In the genomic region with DNA sequence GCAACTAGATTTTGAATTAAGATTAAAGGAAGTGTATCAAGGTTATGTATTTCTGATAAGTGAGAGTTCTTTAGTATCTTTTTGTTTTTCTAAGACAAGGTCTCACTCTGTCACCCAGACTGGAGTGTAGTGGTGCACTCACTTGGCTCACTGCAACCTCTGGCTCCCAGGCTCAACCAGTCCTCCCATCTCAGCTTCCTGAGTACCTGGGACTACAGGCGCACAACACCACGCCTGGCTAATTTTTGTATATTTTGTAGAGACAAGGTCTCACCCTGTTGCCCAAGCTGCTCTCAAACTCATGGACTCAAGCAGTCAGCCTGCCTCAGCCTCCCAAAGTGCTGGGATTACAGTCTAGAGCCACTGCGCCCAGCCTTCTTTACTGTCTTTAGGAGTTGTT, we compare ENCODE assay signal across 20 cellular contexts.
"Had no signal": no experiment of that assay in that cellular context is flagged by ENCODE, and none has a peak within 500 bp of the region (broad histone marks: within the 10 kb centered on the region; RNA-seq: fewer than 3 reads in every experiment).

No MANE protein-coding gene starts in this region.

- H3K27me3 Mint-ChIP-seq: activated CD4-positive, alpha-beta T cell treated with anti-CD3 and anti-CD28 coated beads for 36 hours had no signal

- DNase-seq: activated CD4-positive, alpha-beta T cell treated with anti-CD3 and anti-CD28 coated beads for 36 hours; activated CD4-positive, alpha-beta T cell treated with anti-CD3 and anti-CD28 coated beads, Interleukin-2, amount 50 U/mL, for 48 hours; activated CD8-positive, alpha-beta memory T cell treated with anti-CD3 and anti-CD28 coated beads, Interleukin-2, amount 50 U/mL, for 48 hours; activated naive CD4-positive, alpha-beta T cell; cerebellar nuclear complex; cortex of kidney; effector CD4-positive, alpha-beta T cell; heart left ventricle; kidney; left lung; stimulated activated CD4-positive, alpha-beta T cell treated with anti-CD3 and anti-CD28 coated beads, Interleukin-12 subunit alpha, Interleukin-12 subunit beta, amount 100 ng/mL, for 4 hours; stimulated activated CD4-positive, alpha-beta T cell treated with anti-CD3 and anti-CD28 coated beads, Interleukin-1b, Interleukin-23, amount 100 ng/mL, for 48 hours; stimulated activated CD8-positive, alpha-beta memory T cell treated with anti-CD3 and anti-CD28 coated beads, Interleukin-4, amount 100 ng/mL, for 48 hours; stimulated activated naive CD8-positive, alpha-beta T cell treated with anti-CD3 and anti-CD28 coated beads, Interleukin-15, Interleukin-2, amounts not matched to agents 100 U/mL and 50 U/mL, for 24 hours; trophoblast cell had no signal

- H3K9me3 ChIP-seq: gastroesophageal sphincter, heart left ventricle, left lung, prostate gland, right atrium auricular region, suprapubic skin had no signal

- ATAC-seq: activated CD4-positive, alpha-beta T cell treated with anti-CD3 and anti-CD28 coated beads for 36 hours; esophagus mucosa; gastroesophageal sphincter; heart left ventricle; left lung; stimulated activated naive CD8-positive, alpha-beta T cell treated with anti-CD3 and anti-CD28 coated beads, Interleukin-15, Interleukin-2, amounts not matched to agents 100 U/mL and 50 U/mL, for 24 hours had no signal

- H3K4me1 ChIP-seq: gastroesophageal sphincter, heart left ventricle, left lung, prostate gland, right atrium auricular region, suprapubic skin had no signal

- H3K4me3 Mint-ChIP-seq: activated CD4-positive, alpha-beta T cell treated with anti-CD3 and anti-CD28 coated beads for 36 hours had no signal

- H3K4me3 ChIP-seq: gastroesophageal sphincter, heart left ventricle, left lung, prostate gland, right atrium auricular region, suprapubic skin had no signal

- H3K27ac ChIP-seq: gastroesophageal sphincter, heart left ventricle, left lung, prostate gland, right atrium auricular region, suprapubic skin had no signal

- H3K27me3 ChIP-seq: gastroesophageal sphincter, heart left ventricle, left lung, right atrium auricular region, suprapubic skin had no signal
